21 cellular contexts compared by ENCODE assay signal in the genomic region with DNA sequence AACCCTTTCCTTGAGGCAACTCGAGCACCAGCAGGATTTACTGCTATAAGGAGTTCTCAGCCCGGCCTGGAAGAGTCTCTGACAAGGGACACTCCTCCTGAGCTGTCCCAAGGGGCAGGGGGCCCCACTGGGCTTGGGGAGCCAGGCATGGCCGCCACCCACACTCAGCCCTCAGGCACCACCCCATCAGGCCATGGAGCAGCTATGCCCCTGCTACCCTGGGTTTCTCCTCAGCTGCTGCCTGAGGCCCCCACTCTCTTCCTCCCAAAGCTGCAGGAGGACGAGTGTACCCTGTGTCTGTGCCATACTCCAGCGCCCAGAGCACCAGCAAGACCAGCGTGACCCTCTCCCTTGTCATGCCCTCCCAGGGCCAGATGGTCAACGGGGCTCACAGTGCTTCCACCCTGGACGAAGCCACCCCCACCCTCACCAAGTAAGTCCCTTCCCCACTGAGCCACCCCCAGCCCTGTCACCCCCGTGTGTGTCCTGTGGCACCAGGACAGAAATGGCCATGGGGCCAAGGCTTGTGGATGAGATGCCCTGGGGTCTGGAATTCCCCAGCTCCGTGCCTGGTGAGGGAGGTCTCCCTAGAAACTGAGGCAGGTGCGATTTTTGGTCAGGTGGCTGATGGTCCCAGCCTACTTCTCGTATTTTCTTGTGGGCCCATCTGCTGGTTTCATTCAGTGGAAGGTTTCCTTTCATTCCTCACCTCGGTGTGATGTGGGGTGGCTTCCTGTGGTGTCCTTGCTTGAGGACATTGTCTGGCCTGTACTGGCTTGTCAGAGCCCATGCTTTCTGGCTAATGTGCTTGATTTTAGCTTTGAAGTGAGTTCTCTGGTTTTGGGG. TPM values are rescaled to one million over a fixed set of nuclear protein-coding genes. Genes with fewer than 3 reads are reported as not detected.
A peak's percentile ranks its signal among the peaks of the same experiment; 100 is the strongest.
DNase-seq lines count a peak whose midpoint lies in the region; TF ChIP-seq lines count a peak whose summit lies in the region.
"Had no signal": no experiment of that assay in that cellular context is flagged by ENCODE, and none has a peak within 500 bp of the region (broad histone marks: within the 10 kb centered on the region; RNA-seq: fewer than 3 reads in every experiment).

No MANE protein-coding gene starts in this region.

- DNase-seq in breast epithelium (ENCODE audit: low spot score in 2 of 2), result no peak
- no peak for DNase-seq in MCF 10A (ENCODE audit: unreplicated experiment)
- DNase-seq in neuronal stem cell (ENCODE audit: low spot score), result no peak
- DNase-seq in iPS-NIHi11 (ENCODE audit: low spot score), result no peak
- DNase-seq in Kasumi-1 (lab: John Stamatoyannopoulos, UW), result no peak
- DNase-seq in NCI-H524 (lab: John Stamatoyannopoulos, UW), result no peak
- DNase-seq in NCI-H1436 treated with DMSO at 0.1 percent for 48 hours (lab: John Stamatoyannopoulos, UW), result no peak
- DNase-seq: 8988T; activated CD4-positive, alpha-beta memory T cell treated with anti-CD3 and anti-CD28 coated beads for 36 hours; activated CD4-positive, CD25-positive, alpha-beta regulatory T cell; activated gamma-delta T cell; AML-193; colonic mucosa; DMS79 treated with DMSO at 0.1 percent for 48 hours; IMR-90; NCI-H2171; NCI-H526; stimulated activated CD4-positive, alpha-beta T cell treated with anti-CD3 and anti-CD28 coated beads, Interleukin-1b, Interleukin-23, amount 100 ng/mL, for 48 hours had no signal

- no peak overlapping the region for H3K4me3 Mint-ChIP-seq in MCF 10A (ENCODE audit: unreplicated experiment)
- H3K4me3 Mint-ChIP-seq: activated CD4-positive, alpha-beta memory T cell treated with anti-CD3 and anti-CD28 coated beads for 36 hours; endodermal cell had no signal

- peak overlapping the region; percentile 66 for H3K14ac ChIP-seq in neuronal stem cell (ENCODE audit: low read length)

- H3K9ac ChIP-seq in iPS-15b (ENCODE audit: low read depth, low read length), result peak overlapping the region; percentile 8
- peak overlapping the region; percentile 39 for H3K9ac ChIP-seq in neuronal stem cell (ENCODE audit: low read depth, low read length, poor library complexity)

- WGBS in neuronal stem cell (ENCODE audit: extremely low coverage in 2 of 2, insufficient read length in 2 of 2, insufficient replicate concordance in 1 of 2), 2 donors, result no CpG with 5 or more reads among the region's 13 CpGs

- H3K4me3 ChIP-seq in breast epithelium, result no peak overlapping the region
- H3K4me3 ChIP-seq in iPS-15b (ENCODE audit: low read depth, low read length), result no peak overlapping the region
- H3K4me3 ChIP-seq in neuronal stem cell (ENCODE audit: low read length in 2 of 2), result peak overlapping the region in 1 of 2 donors; percentile 33
- H3K4me3 ChIP-seq: colonic mucosa had no signal

- peak overlapping the region; percentile 5 for H2BK15ac ChIP-seq in neuronal stem cell (ENCODE audit: low read length)

- H2AFZ ChIP-seq in neuronal stem cell (ENCODE audit: low read length), result no peak overlapping the region

- no peaks in the 10 kb centered on the region for H3K36me3 ChIP-seq in breast epithelium
- peaks cover 38% of the 10 kb centered on the region for H3K36me3 ChIP-seq in iPS-15b (ENCODE audit: control insufficient read depth, insufficient read depth, low read length)
- peaks cover 31 to 74% of the 10 kb centered on the region in 2 donors for H3K36me3 ChIP-seq in neuronal stem cell (replicated peaks in 1 of 2; ENCODE audit: control insufficient read depth in 2 of 2, insufficient read depth in 2 of 2, low read length in 2 of 2)
- H3K36me3 ChIP-seq: colonic mucosa had no signal

- H3K36me3 Mint-ChIP-seq in MCF 10A (ENCODE audit: insufficient read depth, unreplicated experiment), result peaks cover 50% of the 10 kb centered on the region

- no TSS peak for BruUV-seq in MCF 10A (replicated peaks; lab: Mats Ljungman, UMichigan)

- H3K79me1 ChIP-seq in neuronal stem cell (ENCODE audit: low read depth, low read length), result peaks cover 3% of the 10 kb centered on the region

- intact Hi-C loops in breast epithelium (cut with DNase I; ENCODE audit: low total_unique reads) (no loop called here), MCF 10A (cut with micrococcal nuclease) (no loop called here)

- peak overlapping the region; percentile 76 for H3K18ac ChIP-seq in neuronal stem cell (ENCODE audit: low read length)

- TF ChIP-seq POLR2A in breast epithelium (IDR thresholded peaks at IDR 0.05), result no peak

- no peak overlapping the region for H3K4me2 ChIP-seq in neuronal stem cell (ENCODE audit: insufficient read depth, low read length, poor library complexity, severe bottlenecking)

- peak overlapping the region; percentile 45 for H3K23ac ChIP-seq in neuronal stem cell (ENCODE audit: low read depth, low read length, poor library complexity)

- peak overlapping the region; percentile 5 for H3K4ac ChIP-seq in neuronal stem cell (ENCODE audit: low read length)

- no peaks in the 10 kb centered on the region for H3K9me3 Mint-ChIP-seq in MCF 10A (ENCODE audit: unreplicated experiment)
- H3K9me3 Mint-ChIP-seq: activated CD4-positive, alpha-beta memory T cell treated with anti-CD3 and anti-CD28 coated beads for 36 hours; endodermal cell had no signal

- no peak overlapping the region for H2BK120ac ChIP-seq in neuronal stem cell (ENCODE audit: low read depth, low read length)

- no peak overlapping the region for H3K27ac Mint-ChIP-seq in MCF 10A (ENCODE audit: low read depth, unreplicated experiment)
- H3K27ac Mint-ChIP-seq: activated CD4-positive, alpha-beta memory T cell treated with anti-CD3 and anti-CD28 coated beads for 36 hours; endodermal cell had no signal

- no peak overlapping the region for H4K8ac ChIP-seq in neuronal stem cell (ENCODE audit: low read depth, low read length)

- H3K27me3 ChIP-seq in breast epithelium (no peaks in the 10 kb centered on the region), iPS-15b (ENCODE audit: control insufficient read depth, insufficient read depth, low read length) (no peaks in the 10 kb centered on the region), neuronal stem cell (ENCODE audit: control insufficient read depth in 3 of 3, insufficient read depth in 3 of 3, low read depth in 1 of 3, low read length in 3 of 3) (no peaks in the 10 kb centered on the region)
- H3K27me3 ChIP-seq: brain microvascular endothelial cell, colonic mucosa had no signal

- no peaks in the 10 kb centered on the region for H3K4me1 Mint-ChIP-seq in MCF 10A (ENCODE audit: insufficient read depth, unreplicated experiment)

- H2AK5ac ChIP-seq in neuronal stem cell (ENCODE audit: low read depth, low read length), result peak overlapping the region; percentile 53

- peak overlapping the region; percentile 51 for H2BK12ac ChIP-seq in neuronal stem cell (ENCODE audit: low read length)

- no peaks in the 10 kb centered on the region for H3K4me1 ChIP-seq in breast epithelium
- H3K4me1 ChIP-seq in iPS-15b (ENCODE audit: control insufficient read depth, insufficient read depth, low read length), result peaks cover 8% of the 10 kb centered on the region
- H3K4me1 ChIP-seq in neuronal stem cell (ENCODE audit: control insufficient read depth in 2 of 2, insufficient read depth in 1 of 2, low read depth in 1 of 2, low read length in 2 of 2), result peaks cover 7 to 17% of the 10 kb centered on the region in 2 donors
- H3K4me1 ChIP-seq: colonic mucosa had no signal

- TF ChIP-seq CTCF in breast epithelium (IDR thresholded peaks at IDR 0.05) (no peak), MCF 10A (IDR thresholded peaks at IDR 0.05; ENCODE audit: unreplicated experiment) (no peak)

- CTCF ChIA-PET in MCF 10A (lab: Yijun Ruan, JAX), result no interaction called here

- POLR2A ChIA-PET in MCF 10A (lab: Yijun Ruan, JAX), result no interaction called here

- peak overlapping the region; percentile 21 to 40 for H3K27ac ChIP-seq in breast epithelium
- H3K27ac ChIP-seq in neuronal stem cell (replicated peaks; ENCODE audit: low read length), result peak overlapping the region; percentile 83
- H3K27ac ChIP-seq: brain microvascular endothelial cell, colonic mucosa had no signal

- no peak overlapping the region for H4K91ac ChIP-seq in neuronal stem cell (ENCODE audit: low read depth, low read length, poor library complexity)

- no peaks in the 10 kb centered on the region for H3K27me3 Mint-ChIP-seq in MCF 10A (ENCODE audit: insufficient read depth, unreplicated experiment)
- H3K27me3 Mint-ChIP-seq: activated CD4-positive, alpha-beta memory T cell treated with anti-CD3 and anti-CD28 coated beads for 36 hours had no signal

- H2BK5ac ChIP-seq in neuronal stem cell (ENCODE audit: low read length), result no peak overlapping the region

- H3K9me3 ChIP-seq in breast epithelium, result no peaks in the 10 kb centered on the region
- no peaks in the 10 kb centered on the region for H3K9me3 ChIP-seq in iPS-15b (ENCODE audit: control insufficient read depth, insufficient read depth, low read length)
- H3K9me3 ChIP-seq in neuronal stem cell (replicated peaks in 1 of 2; ENCODE audit: control insufficient read depth in 2 of 2, insufficient read depth in 1 of 2, low read depth in 1 of 2, low read length in 2 of 2), result no peaks in the 10 kb centered on the region
- H3K9me3 ChIP-seq: colonic mucosa had no signal

RNA-seq across cellular contexts. Expression of a gene that starts 28.4 kb away (rescaled TPM):
- 10 to 100 TPM; 15.4 to 17.9 (median 16.0) TPM for total RNA-seq in breast epithelium
- 17.7 and 20.0 TPM in 2 replicates for total RNA-seq in MCF 10A (2022)
- polyA plus RNA-seq in neuronal stem cell (2013, experiment 1 of 2), result 25.7 TPM
- polyA plus RNA-seq in neuronal stem cell (2013, experiment 2 of 2), result 24.2 TPM

RNA-seq across cellular contexts. Expression of a gene that starts 28.8 kb away (rescaled TPM):
- 1 to 10 TPM; 1.9 to 9.4 (median 3.9) TPM for total RNA-seq in breast epithelium
- not detected in 2 replicates for total RNA-seq in MCF 10A (2022)
- 13.5 TPM for polyA plus RNA-seq in neuronal stem cell (2013, experiment 1 of 2)
- polyA plus RNA-seq in neuronal stem cell (2013, experiment 2 of 2), result 13.6 TPM
